ENCODE assay signal across 22 cellular contexts in the genomic region with DNA sequence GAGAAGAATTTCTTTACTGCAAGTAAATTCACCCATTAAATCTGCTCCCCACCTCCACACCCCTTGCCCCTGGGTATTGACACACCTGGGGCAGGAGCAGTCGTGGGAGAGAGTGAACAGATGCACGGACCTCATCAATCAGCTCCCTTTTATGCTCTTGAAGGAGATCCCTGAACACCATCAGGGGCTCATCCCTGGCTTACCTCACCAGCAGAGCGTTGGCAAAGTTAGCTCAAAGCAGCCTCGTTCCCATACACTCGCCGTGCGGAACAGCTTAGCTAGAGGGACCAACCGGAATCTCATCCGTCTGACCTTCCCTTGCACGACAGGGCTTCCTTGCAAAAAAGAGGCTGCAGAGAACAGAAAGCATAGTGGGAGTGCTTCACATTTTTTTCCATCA.
DNase-seq lines count a peak whose midpoint lies in the region; FAIRE-seq and TF ChIP-seq lines count a peak whose summit lies in the region.
"Had no signal": no experiment of that assay in that cellular context is flagged by ENCODE, and none has a peak within 500 bp of the region (broad histone marks: within the 10 kb centered on the region; RNA-seq: fewer than 3 reads in every experiment).

No MANE protein-coding gene starts in this region.

- no peak for FAIRE-seq in small intestine (lab: Jason Lieb, UNC)
- FAIRE-seq: HepG2, K562 had no signal

- 73 to 81% (median 78%) methylated on average over 10 of the region's 10 CpGs for WGBS in small intestine, 3 donors

- H3K27me3 ChIP-seq in small intestine (ENCODE audit: control insufficient read depth in 2 of 2, insufficient read depth in 2 of 2, low read length in 2 of 2), result no peaks in the 10 kb centered on the region

- H3K27ac ChIP-seq in small intestine (ENCODE audit: low read depth in 1 of 2, low read length in 1 of 2), result no peak overlapping the region
- H3K27ac ChIP-seq: HL-60 had no signal

- DNase-seq in NCI-H748 (lab: John Stamatoyannopoulos, UW; ENCODE audit: unreplicated experiment), result peak; percentile 20
- no peak for DNase-seq in NCI-H748 treated with DMSO at 0.1 percent for 48 hours (lab: John Stamatoyannopoulos, UW)
- DNase-seq in NCI-H146 treated with DMSO at 0.1 percent for 48 hours (lab: John Stamatoyannopoulos, UW; ENCODE audit: unreplicated experiment), result peak; percentile 20
- peak; percentile 62 for DNase-seq in left kidney (ENCODE audit: low read depth, low spot score)
- no peak for DNase-seq in type B pancreatic cell (ENCODE audit: extremely low spot score, unreplicated experiment)
- no peak for DNase-seq in DMS79 treated with DMSO at 0.1 percent for 48 hours (lab: John Stamatoyannopoulos, UW)
- DNase-seq in small intestine, result no peak
- DNase-seq: AML-193; C1 segment of cervical spinal cord; CD8-positive, alpha-beta T cell; GDM1; HCEC 1CT; MM.1S; NCI-H1048; NCI-H1417 treated with DMSO at 0.1 percent for 48 hours; NCI-H1930; PC-3; SHP77 had no signal

- H3K36me3 ChIP-seq in small intestine (ENCODE audit: control insufficient read depth in 2 of 2, insufficient read depth in 2 of 2, low read length in 2 of 2), result no peaks in the 10 kb centered on the region

- no peaks in the 10 kb centered on the region for H3K4me1 ChIP-seq in small intestine (ENCODE audit: control insufficient read depth in 2 of 2, insufficient read depth in 1 of 2, low read depth in 1 of 2, low read length in 1 of 2)

- TF ChIP-seq CTCF in type B pancreatic cell (conservative IDR thresholded peaks at IDR 0.05), result no peak

- H3K9me3 ChIP-seq in small intestine (ENCODE audit: control insufficient read depth, low read depth), result no peaks in the 10 kb centered on the region

- H3K4me3 Mint-ChIP-seq in type B pancreatic cell, result peak overlapping the region; percentile 29
- H3K4me3 Mint-ChIP-seq: CD8-positive, alpha-beta T cell; T-helper 1 cell treated with Interleukin-12 subunit alpha and Interleukin-12 subunit beta and Interleukin-4 antibody, amounts not matched to agents 30 μg/mL and 1 μg/mL, for 36 hours had no signal

- H3K4me1 Mint-ChIP-seq in type B pancreatic cell (ENCODE audit: unreplicated experiment), result peaks cover 20% of the 10 kb centered on the region

- H3K4me3 ChIP-seq in small intestine (ENCODE audit: low read depth in 1 of 2, low read length in 2 of 2), result no peak overlapping the region
- H3K4me3 ChIP-seq: K562 had no signal

- peaks cover 8% of the 10 kb centered on the region for H3K9me3 Mint-ChIP-seq in type B pancreatic cell
- H3K9me3 Mint-ChIP-seq: CD8-positive, alpha-beta T cell; T-helper 1 cell treated with Interleukin-12 subunit alpha and Interleukin-12 subunit beta and Interleukin-4 antibody, amounts not matched to agents 30 μg/mL and 1 μg/mL, for 36 hours had no signal

- no peaks in the 10 kb centered on the region for H3K36me3 Mint-ChIP-seq in type B pancreatic cell
- H3K36me3 Mint-ChIP-seq: CD8-positive, alpha-beta T cell had no signal

- no peak overlapping the region for H3K27ac Mint-ChIP-seq in type B pancreatic cell
- H3K27ac Mint-ChIP-seq: CD8-positive, alpha-beta T cell; T-helper 1 cell treated with Interleukin-12 subunit alpha and Interleukin-12 subunit beta and Interleukin-4 antibody, amounts not matched to agents 30 μg/mL and 1 μg/mL, for 36 hours had no signal

- H3K27me3 Mint-ChIP-seq in type B pancreatic cell, result peaks cover 8% of the 10 kb centered on the region

Comparison
In these comparisons a context has a peak if more than half of its experiments do, and no peak if none do; other contexts are left out.
1. DNase-seq: peak in NCI-H748 (single experiment), NCI-H146 treated with DMSO at 0.1 percent for 48 hours (single experiment) and left kidney (single experiment); none in NCI-H748 treated with DMSO at 0.1 percent for 48 hours (single experiment), type B pancreatic cell (single experiment), DMS79 treated with DMSO at 0.1 percent for 48 hours (single experiment) and small intestine (single experiment).